Comparison of ENCODE assay signal across 9 cellular contexts in the genomic region with DNA sequence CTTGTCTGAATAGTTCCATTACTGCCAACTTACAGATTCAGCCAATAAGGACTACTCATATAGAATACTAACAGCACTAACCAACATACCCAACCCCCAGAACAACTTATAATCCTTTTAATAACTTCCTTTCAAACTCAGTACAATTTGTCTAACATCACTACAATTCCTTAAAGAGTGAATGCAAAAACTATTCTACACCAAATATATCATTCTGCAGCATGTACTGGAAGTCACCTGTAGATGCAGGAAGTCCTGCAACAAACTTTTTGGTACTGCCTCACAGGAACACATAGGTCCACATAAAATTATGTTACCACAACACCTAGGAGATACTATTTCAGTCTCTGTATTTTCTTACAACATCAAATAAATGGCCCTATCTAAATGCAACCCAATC. TPM values are rescaled to one million over a fixed set of nuclear protein-coding genes. Genes with fewer than 3 reads are reported as not detected.
DNase-seq lines count a peak whose midpoint lies in the region; ATAC-seq and TF ChIP-seq lines count a peak whose summit lies in the region.
"Had no signal": no experiment of that assay in that cellular context is flagged by ENCODE, and none has a peak within 500 bp of the region (broad histone marks: within the 10 kb centered on the region; RNA-seq: fewer than 3 reads in every experiment).

No MANE protein-coding gene starts in this region.

- H3K9me3 ChIP-seq in AG04450 (ENCODE audit: control insufficient read depth, insufficient read depth, low read length), result no peaks in the 10 kb centered on the region
- H3K9me3 ChIP-seq in KOPT-K1 (ENCODE audit: insufficient read depth, low read length, poor library complexity, severe bottlenecking), result no peaks in the 10 kb centered on the region
- no peaks in the 10 kb centered on the region for H3K9me3 ChIP-seq in colonic mucosa

- H3K9me3 Mint-ChIP-seq in naive B cell, result no peaks in the 10 kb centered on the region

- no peak for ATAC-seq in naive B cell (ENCODE audit: low read depth in 2 of 2)

- no peaks in the 10 kb centered on the region for H3K27me3 ChIP-seq in AG04450 (ENCODE audit: control insufficient read depth, insufficient read depth, low read length)
- no peaks in the 10 kb centered on the region for H3K27me3 ChIP-seq in colonic mucosa

- H3K36me3 ChIP-seq in KOPT-K1 (ENCODE audit: insufficient read depth, low read length) (peaks cover 64% of the 10 kb centered on the region), colonic mucosa (peaks cover 8% of the 10 kb centered on the region)

- peak overlapping the region; percentile 11 to 99 (median 93) for H3K4me3 Mint-ChIP-seq in naive B cell

- CTCF ChIA-PET in AG04450 (lab: Charles Lee), result no interaction called here

- peaks cover 23% of the 10 kb centered on the region for H3K4me1 ChIP-seq in colonic mucosa

- H3K27ac Mint-ChIP-seq in naive B cell, result peak overlapping the region; percentile 47 to 100 (median 100)

- H3K36me3 Mint-ChIP-seq in naive B cell, result peaks cover 11 to 41% of the 10 kb centered on the region in 2 donors

- POLR2A ChIA-PET in AG04450 (lab: Yijun Ruan, JAX), result no interaction called here

- DNase-seq in AG04450 (ENCODE audit: low read depth, low spot score), result no peak
- no peak for DNase-seq in colonic mucosa
- DNase-seq in naive B cell, result no peak
- no peak for DNase-seq in stimulated activated CD4-positive, alpha-beta T cell treated with anti-CD3 and anti-CD28 coated beads, Interleukin-2, amount 100 ng/mL, for 24 hours
- no peak for DNase-seq in middle frontal gyrus (ENCODE audit: extremely low spot score, low spot score)
- DNase-seq in iPS-NIHi7 (ENCODE audit: extremely low spot score), result no peak
- no peak for DNase-seq in NCI-H510A (lab: John Stamatoyannopoulos, UW)
- DNase-seq: kidney glomerular epithelial cell had no signal

- H3K4me1 Mint-ChIP-seq in naive B cell, result peaks cover 48 to 74% (median 56%) of the 10 kb centered on the region in 3 donors

- H3K4me3 ChIP-seq in AG04450 (ENCODE audit: low read depth, low read length) (peak overlapping the region; percentile 94), colonic mucosa (peak overlapping the region; percentile 88)

- H3K27ac ChIP-seq in AG04450 (ENCODE audit: low read depth, low read length) (no peak overlapping the region), KOPT-K1 (ENCODE audit: low read depth, low read length, poor library complexity, severe bottlenecking) (peak overlapping the region; percentile 99), colonic mucosa (peak overlapping the region; percentile 100)

- peak overlapping the region in 1 of 2 donors; percentile 100 for H3K9ac ChIP-seq in colonic mucosa (ENCODE audit: low read depth in 2 of 2, low read length in 2 of 2)

- intact Hi-C loops in colonic mucosa (cut with DNase I), result loop anchor here (10.0 kb wide), 1 partner anchor 603 kb away; a partner anchor contains a TSS

- no peaks in the 10 kb centered on the region for H3K27me3 Mint-ChIP-seq in naive B cell

- TF ChIP-seq CTCF in AG04450 (IDR thresholded peaks at IDR 0.05; ENCODE audit: low read depth, low read length), result no peak
- TF ChIP-seq CTCF in colonic mucosa (IDR thresholded peaks at IDR 0.05), result no peak

RNA-seq across cellular contexts. Expression of a gene that starts 2.1 kb away (rescaled TPM):
- polyA plus RNA-seq in AG04450 (2011; rRNA removed) (113 and 145 TPM in 2 replicates), naive B cell (ENCODE audit: low read depth in 6 of 6) (100 to 1,000 TPM in 5 of 6 donors, 10 to 100 TPM in 1; 64.1 to 148 (median 138) TPM)
- 131 and 132 TPM in 2 replicates for polyA minus RNA-seq in AG04450 (2011; rRNA and poly(A)+ RNA removed)
- total RNA-seq in colonic mucosa, result 100 to 1,000 TPM in 1 of 2 donors, 10 to 100 TPM in 1; 76.4 to 103 TPM
